Comparison of ENCODE assay signal across 22 cellular contexts in genomic region chr5:96157841-96158291, GRCh38.
DNase-seq lines count a peak whose midpoint lies in the region; ATAC-seq and TF ChIP-seq lines count a peak whose summit lies in the region.
"Had no signal": no experiment of that assay in that cellular context is flagged by ENCODE, and none has a peak within 500 bp of the region (broad histone marks: within the 10 kb centered on the region; RNA-seq: fewer than 3 reads in every experiment).

No MANE protein-coding gene starts in this region.

- H3K79me2 ChIP-seq in PC-9 (ENCODE audit: low read depth) (no peaks in the 10 kb centered on the region), hepatocyte (no peaks in the 10 kb centered on the region)

- H3K4me1 ChIP-seq in PC-9 (replicated peaks; ENCODE audit: insufficient read depth) (peaks cover 13% of the 10 kb centered on the region; the same call in 1 of the 2 replicates), hepatocyte (ENCODE audit: insufficient read depth) (no peaks in the 10 kb centered on the region), transverse colon (peaks cover 0 to 14% (median 4%) of the 10 kb centered on the region in 4 donors), ascending aorta (no peaks in the 10 kb centered on the region)
- H3K4me1 ChIP-seq: adrenal gland, left ventricle myocardium inferior, spleen, tibial nerve had no signal

- H3K9me3 ChIP-seq in PC-9 (ENCODE audit: insufficient read depth, low read depth) (no peaks in the 10 kb centered on the region), hepatocyte (ENCODE audit: low read depth) (no peaks in the 10 kb centered on the region), transverse colon (no peaks in the 10 kb centered on the region), ascending aorta (no peaks in the 10 kb centered on the region)
- H3K9me3 ChIP-seq: adrenal gland, left ventricle myocardium inferior, spleen, tibial nerve had no signal

- DNase-seq in NCI-H2081 (lab: John Stamatoyannopoulos, UW) (peak; percentile 9 to 14), NCI-H2081 treated with DMSO at 0.1 percent for 48 hours (lab: John Stamatoyannopoulos, UW) (no peak), PC-9 (peak in 1 of 2 experiments; percentile 63), hepatocyte (ENCODE audit: low spot score) (no peak), transverse colon (no peak), ascending aorta (ENCODE audit: low spot score in 2 of 2) (no peak)
- DNase-seq: activated CD4-positive, alpha-beta memory T cell treated with anti-CD3 and anti-CD28 coated beads, Interleukin-2, amount 10 ng/mL, durations not matched to agents 7 days and 5 days; adrenal gland; effector memory CD4-positive, alpha-beta T cell; left ventricle myocardium inferior; MM.1S; naive B cell; NCI-H1930; NCI-H774; spleen had no signal

- no TSS peak for BruUV-seq in PC-9 (replicated peaks; lab: Mats Ljungman, UMichigan)

- H3F3A ChIP-seq in PC-9 (ENCODE audit: insufficient read depth, low read depth), result 0 out of 2 replicates have a peak, but pooled peaks cover 12% of the 10 kb centered on the region

- H4K20me1 ChIP-seq in PC-9 (ENCODE audit: insufficient read depth), result no peaks in the 10 kb centered on the region
- H4K20me1 ChIP-seq in hepatocyte (ENCODE audit: insufficient read depth, poor library complexity, severe bottlenecking), result no peaks in the 10 kb centered on the region

- H3K9me2 ChIP-seq in PC-9 (ENCODE audit: insufficient read depth) (no peaks in the 10 kb centered on the region), hepatocyte (replicated peaks; ENCODE audit: insufficient read depth) (no peaks in the 10 kb centered on the region)

- CTCF ChIA-PET in PC-9 (lab: Charles Lee), result no interaction called here

- in situ Hi-C loops in transverse colon (cut with MboI; ENCODE audit: low pct_ligation_motif_present in 1 of 4, low pct_unique_long_range_greater_than_20kb in 1 of 4, low sequenced_read_pairs in 3 of 4), result no loop called here

- no peaks in the 10 kb centered on the region for H3K27me3 ChIP-seq in PC-9 (ENCODE audit: insufficient read depth, low read depth)
- no peaks in the 10 kb centered on the region for H3K27me3 ChIP-seq in hepatocyte
- H3K27me3 ChIP-seq in transverse colon, result no peaks in the 10 kb centered on the region
- H3K27me3 ChIP-seq in ascending aorta, result no peaks in the 10 kb centered on the region
- H3K27me3 ChIP-seq: adrenal gland, spleen, tibial nerve had no signal

- no peak for TF ChIP-seq EP300 in transverse colon (IDR thresholded peaks at IDR 0.05; ENCODE audit: low read depth)

- POLR2A ChIA-PET in PC-9 (lab: Charles Lee; ENCODE audit: unreplicated experiment), result no interaction called here

- H3K36me3 ChIP-seq in PC-9 (ENCODE audit: low read depth) (no peaks in the 10 kb centered on the region), hepatocyte (replicated peaks; ENCODE audit: insufficient read depth, low read depth) (no peaks in the 10 kb centered on the region), transverse colon (no peaks in the 10 kb centered on the region), ascending aorta (no peaks in the 10 kb centered on the region)
- H3K36me3 ChIP-seq: adrenal gland, left ventricle myocardium inferior, spleen, tibial nerve had no signal

- H2AFZ ChIP-seq in PC-9 (no peak overlapping the region), hepatocyte (peak overlapping the region; percentile 0)

- 37% methylated on average over 3 of the region's 3 CpGs for WGBS in hepatocyte (ENCODE audit: low lambda C conversion rate, missing lambda C conversion rate)
- WGBS in transverse colon (ENCODE audit: low coverage in 1 of 2), 2 donors, result 30 to 53% methylated on average over 3 of the region's 3 CpGs

- H3K4me2 ChIP-seq in PC-9, result 0 out of 2 replicates have a peak overlapping the region, but pooled peaks have one; percentile 6
- peak overlapping the region; percentile 52 for H3K4me2 ChIP-seq in hepatocyte

- intact Hi-C loops in PC-9 (cut with micrococcal nuclease; ENCODE audit: unreplicated experiment) (loop anchor here (5.0 to 10.0 kb wide), 2 partner anchors 99 to 273 kb away; no protein-coding TSS in a partner anchor), transverse colon (cut with DNase I; ENCODE audit: low total_unique reads) (no loop called here), ascending aorta (cut with DNase I) (no loop called here)

- no peak for ATAC-seq in HG02973 (IDR thresholded peaks at IDR 0.05; ENCODE audit: unreplicated experiment)
- no peak for ATAC-seq in HG03025 (IDR thresholded peaks at IDR 0.05; ENCODE audit: low FRiP score, unreplicated experiment)
- ATAC-seq: activated T-helper 17 cell treated with anti-CD3 and anti-CD28 coated beads, Interleukin-2, amount 50 U/mL, for 72 hours; Panc1; SK-N-SH treated with all-trans-retinoic acid at 6 μM for 48 hours; stimulated activated effector memory CD8-positive, alpha-beta T cell treated with anti-CD3 and anti-CD28 coated beads, Interleukin-12 subunit alpha, Interleukin-12 subunit beta, amount 100 ng/mL, for 72 hours had no signal

- H3K27ac ChIP-seq in PC-9 (no peak overlapping the region), hepatocyte (peak overlapping the region; percentile 51), transverse colon (peak overlapping the region in 3 of 4 donors; percentile 42 to 72 (median 53)), ascending aorta (no peak overlapping the region)
- H3K27ac ChIP-seq: adrenal gland, left ventricle myocardium inferior, spleen, tibial nerve had no signal

- TF ChIP-seq POLR2A in transverse colon (IDR thresholded peaks at IDR 0.05), result no peak

- TF ChIP-seq CTCF in PC-9 (conservative IDR thresholded peaks at IDR 0.05) (no peak), hepatocyte (IDR thresholded peaks at IDR 0.05; ENCODE audit: poor library complexity) (no peak), transverse colon (IDR thresholded peaks at IDR 0.05) (no peak), ascending aorta (IDR thresholded peaks at IDR 0.05) (no peak)

- H3K4me3 ChIP-seq in PC-9 (no peak overlapping the region), hepatocyte (no peak overlapping the region), transverse colon (no peak overlapping the region), ascending aorta (no peak overlapping the region)
- H3K4me3 ChIP-seq: adrenal gland, left ventricle myocardium inferior, spleen, tibial nerve had no signal

Comparison
In these comparisons a context has a peak if more than half of its experiments do, and no peak if none do; other contexts are left out.
1. DNase-seq: peak in NCI-H2081 (2 of 2); none in NCI-H2081 treated with DMSO at 0.1 percent for 48 hours (single experiment), hepatocyte (single experiment), transverse colon (single experiment) and ascending aorta (0 of 2).
2. H3K27ac ChIP-seq: peak in hepatocyte (single experiment) and transverse colon (3 of 4); none in PC-9 (single experiment) and ascending aorta (0 of 2).